2 cellular contexts compared by ENCODE assay signal in the genomic region with DNA sequence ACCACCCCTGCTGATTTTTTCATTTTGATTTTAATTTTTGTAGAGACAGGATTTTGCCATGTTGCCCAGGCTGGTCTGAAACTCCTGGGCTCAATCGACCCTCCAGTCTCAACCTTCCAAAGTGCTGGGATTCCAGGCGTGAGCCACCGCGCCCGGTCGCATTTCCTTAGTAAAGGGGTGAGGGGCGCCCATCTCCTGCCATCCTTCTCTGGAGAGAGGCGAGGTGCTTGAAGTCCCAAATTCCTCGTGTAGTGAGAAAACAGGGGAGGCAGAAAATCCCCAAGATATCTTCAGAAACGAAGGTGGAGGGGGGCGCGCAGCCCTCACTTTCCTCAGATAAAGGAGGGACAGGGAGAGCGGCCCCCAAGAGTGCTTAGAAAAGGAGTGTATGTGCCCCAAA.
TF ChIP-seq lines count a peak whose summit lies in the region.

No MANE protein-coding gene starts in this region.

TF ChIP-seq in SK-N-SH, 30 proteins besides CTCF, POLR2A, EP300 and RAD21 (continued from another document):
- TF ChIP-seq, protein P1, sequence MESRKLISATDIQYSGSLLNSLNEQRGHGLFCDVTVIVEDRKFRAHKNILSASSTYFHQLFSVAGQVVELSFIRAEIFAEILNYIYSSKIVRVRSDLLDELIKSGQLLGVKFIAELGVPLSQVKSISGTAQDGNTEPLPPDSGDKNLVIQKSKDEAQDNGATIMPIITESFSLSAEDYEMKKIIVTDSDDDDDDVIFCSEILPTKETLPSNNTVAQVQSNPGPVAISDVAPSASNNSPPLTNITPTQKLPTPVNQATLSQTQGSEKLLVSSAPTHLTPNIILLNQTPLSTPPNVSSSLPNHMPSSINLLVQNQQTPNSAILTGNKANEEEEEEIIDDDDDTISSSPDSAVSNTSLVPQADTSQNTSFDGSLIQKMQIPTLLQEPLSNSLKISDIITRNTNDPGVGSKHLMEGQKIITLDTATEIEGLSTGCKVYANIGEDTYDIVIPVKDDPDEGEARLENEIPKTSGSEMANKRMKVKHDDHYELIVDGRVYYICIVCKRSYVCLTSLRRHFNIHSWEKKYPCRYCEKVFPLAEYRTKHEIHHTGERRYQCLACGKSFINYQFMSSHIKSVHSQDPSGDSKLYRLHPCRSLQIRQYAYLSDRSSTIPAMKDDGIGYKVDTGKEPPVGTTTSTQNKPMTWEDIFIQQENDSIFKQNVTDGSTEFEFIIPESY (IDR thresholded peaks at IDR 0.05; ENCODE audit: borderline replicate concordance, low read depth): no peak
- TF ChIP-seq TCF12 (IDR thresholded peaks at IDR 0.05): no peak
- TF ChIP-seq SMC3 (IDR thresholded peaks at IDR 0.05; ENCODE audit: low read depth, low read length): no peak
- TF ChIP-seq NRF1 (IDR thresholded peaks at IDR 0.05; ENCODE audit: low read depth, low read length): no peak

TF ChIP-seq in SK-N-SH treated with all-trans-retinoic acid at 6 μM for 48 hours, 23 proteins besides CTCF, POLR2A, EP300 and RAD21 (continued from another document):
- TF ChIP-seq, protein P2, sequence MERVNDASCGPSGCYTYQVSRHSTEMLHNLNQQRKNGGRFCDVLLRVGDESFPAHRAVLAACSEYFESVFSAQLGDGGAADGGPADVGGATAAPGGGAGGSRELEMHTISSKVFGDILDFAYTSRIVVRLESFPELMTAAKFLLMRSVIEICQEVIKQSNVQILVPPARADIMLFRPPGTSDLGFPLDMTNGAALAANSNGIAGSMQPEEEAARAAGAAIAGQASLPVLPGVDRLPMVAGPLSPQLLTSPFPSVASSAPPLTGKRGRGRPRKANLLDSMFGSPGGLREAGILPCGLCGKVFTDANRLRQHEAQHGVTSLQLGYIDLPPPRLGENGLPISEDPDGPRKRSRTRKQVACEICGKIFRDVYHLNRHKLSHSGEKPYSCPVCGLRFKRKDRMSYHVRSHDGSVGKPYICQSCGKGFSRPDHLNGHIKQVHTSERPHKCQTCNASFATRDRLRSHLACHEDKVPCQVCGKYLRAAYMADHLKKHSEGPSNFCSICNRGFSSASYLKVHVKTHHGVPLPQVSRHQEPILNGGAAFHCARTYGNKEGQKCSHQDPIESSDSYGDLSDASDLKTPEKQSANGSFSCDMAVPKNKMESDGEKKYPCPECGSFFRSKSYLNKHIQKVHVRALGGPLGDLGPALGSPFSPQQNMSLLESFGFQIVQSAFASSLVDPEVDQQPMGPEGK (CRISPR knock-in tag; IDR thresholded peaks at IDR 0.05; ENCODE audit: borderline replicate concordance): no peak
- TF ChIP-seq ZNF70 (CRISPR knock-in tag; IDR thresholded peaks at IDR 0.05) (no peak), ZNF565 (CRISPR knock-in tag; conservative IDR thresholded peaks at IDR 0.05; ENCODE audit: low read depth) (no peak), GLIS3 (CRISPR knock-in tag; IDR thresholded peaks at IDR 0.05) (no peak), PPARA (CRISPR knock-in tag; IDR thresholded peaks at IDR 0.05; ENCODE audit: borderline replicate concordance) (no peak), OSR1 (CRISPR knock-in tag; IDR thresholded peaks at IDR 0.05) (no peak), ZFP30 (CRISPR knock-in tag; IDR thresholded peaks at IDR 0.05) (no peak), ZFP3 (CRISPR knock-in tag; IDR thresholded peaks at IDR 0.05) (no peak), TOX (CRISPR knock-in tag; IDR thresholded peaks at IDR 0.05; ENCODE audit: borderline replicate concordance) (no peak)
- TF ChIP-seq, protein P3, sequence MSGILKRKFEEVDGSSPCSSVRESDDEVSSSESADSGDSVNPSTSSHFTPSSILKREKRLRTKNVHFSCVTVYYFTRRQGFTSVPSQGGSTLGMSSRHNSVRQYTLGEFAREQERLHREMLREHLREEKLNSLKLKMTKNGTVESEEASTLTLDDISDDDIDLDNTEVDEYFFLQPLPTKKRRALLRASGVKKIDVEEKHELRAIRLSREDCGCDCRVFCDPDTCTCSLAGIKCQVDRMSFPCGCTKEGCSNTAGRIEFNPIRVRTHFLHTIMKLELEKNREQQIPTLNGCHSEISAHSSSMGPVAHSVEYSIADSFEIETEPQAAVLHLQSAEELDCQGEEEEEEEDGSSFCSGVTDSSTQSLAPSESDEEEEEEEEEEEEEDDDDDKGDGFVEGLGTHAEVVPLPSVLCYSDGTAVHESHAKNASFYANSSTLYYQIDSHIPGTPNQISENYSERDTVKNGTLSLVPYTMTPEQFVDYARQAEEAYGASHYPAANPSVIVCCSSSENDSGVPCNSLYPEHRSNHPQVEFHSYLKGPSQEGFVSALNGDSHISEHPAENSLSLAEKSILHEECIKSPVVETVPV (CRISPR knock-in tag; IDR thresholded peaks at IDR 0.05): no peak
TF ChIP-seq in SK-N-SH treated with all-trans-retinoic acid at 6 μM for 48 hours: peak in this region for 0.
